1 cellular context compared by ENCODE assay signal in the genomic region with DNA sequence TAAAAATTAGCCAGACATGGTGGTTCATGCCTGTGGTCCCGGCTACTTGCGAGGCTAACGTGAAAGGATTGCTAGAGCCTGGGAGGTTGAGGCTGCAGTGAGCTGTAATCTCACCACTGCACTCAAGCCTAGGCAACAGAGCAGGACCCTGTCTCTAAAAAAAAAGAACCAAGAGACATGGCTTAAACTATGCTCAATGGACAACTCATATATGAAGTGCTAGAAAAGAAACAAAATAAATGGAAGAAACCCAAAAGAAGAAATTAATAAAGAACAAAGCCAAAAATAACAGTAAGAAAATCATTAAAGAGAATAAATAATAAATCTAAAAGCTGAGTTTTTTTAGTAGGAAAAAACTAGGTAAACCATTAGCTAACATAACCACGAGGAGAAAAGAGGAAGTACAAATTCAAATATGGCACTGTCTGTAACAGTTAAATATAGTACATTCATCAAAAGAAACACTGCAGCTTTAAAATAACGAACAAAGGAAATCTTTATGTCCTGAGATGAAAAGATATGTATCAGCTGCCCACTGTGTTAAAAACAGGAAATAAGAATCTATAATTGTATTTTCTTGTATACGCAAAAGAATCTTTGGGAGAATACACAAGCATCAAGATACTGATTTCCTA.
TF ChIP-seq lines count a peak whose summit lies in the region.

No MANE protein-coding gene starts in this region.

TF ChIP-seq in GM12878, 131 proteins besides CTCF, POLR2A, EP300 and RAD21 (continued from another document):
- TF ChIP-seq ATF2 (IDR thresholded peaks at IDR 0.05; ENCODE audit: low read length) (peak; percentile 16; the same call in 1 of the 2 replicates), IKZF2 (IDR thresholded peaks at IDR 0.05) (peak; percentile 14 to 33; a peak in 2 of 4 replicates), SRF (IDR thresholded peaks at IDR 0.05; ENCODE audit: low read depth in 2 of 2, low read length in 2 of 2) (no peak), EED (IDR thresholded peaks at IDR 0.05; ENCODE audit: low read depth) (no peak), RUNX3 (IDR thresholded peaks at IDR 0.05; ENCODE audit: low read length) (peak; percentile 31; the same call in 1 of the 2 replicates), RB1 (IDR thresholded peaks at IDR 0.05; ENCODE audit: borderline replicate concordance) (no peak), BCL11A (IDR thresholded peaks at IDR 0.05; ENCODE audit: low read depth, low read length) (no peak), MEF2B (IDR thresholded peaks at IDR 0.05; ENCODE audit: partially characterized antibody, poor library complexity, severe bottlenecking) (peak; percentile 89), RAD51 (IDR thresholded peaks at IDR 0.05) (peak; percentile 29; the same call in 1 of the 2 replicates), TCF7 (IDR thresholded peaks at IDR 0.05; ENCODE audit: borderline replicate concordance) (0 out of 2 replicates have a peak, but pooled peaks have one; percentile 27), PAX5 (IDR thresholded peaks at IDR 0.05; ENCODE audit: borderline replicate concordance, low read depth, low read length) (no peak), ATF7 (IDR thresholded peaks at IDR 0.05; ENCODE audit: low read depth) (peak; percentile 74), NFIC (IDR thresholded peaks at IDR 0.05; ENCODE audit: low read depth, low read length) (peak; percentile 63)
- TF ChIP-seq, protein P1, sequence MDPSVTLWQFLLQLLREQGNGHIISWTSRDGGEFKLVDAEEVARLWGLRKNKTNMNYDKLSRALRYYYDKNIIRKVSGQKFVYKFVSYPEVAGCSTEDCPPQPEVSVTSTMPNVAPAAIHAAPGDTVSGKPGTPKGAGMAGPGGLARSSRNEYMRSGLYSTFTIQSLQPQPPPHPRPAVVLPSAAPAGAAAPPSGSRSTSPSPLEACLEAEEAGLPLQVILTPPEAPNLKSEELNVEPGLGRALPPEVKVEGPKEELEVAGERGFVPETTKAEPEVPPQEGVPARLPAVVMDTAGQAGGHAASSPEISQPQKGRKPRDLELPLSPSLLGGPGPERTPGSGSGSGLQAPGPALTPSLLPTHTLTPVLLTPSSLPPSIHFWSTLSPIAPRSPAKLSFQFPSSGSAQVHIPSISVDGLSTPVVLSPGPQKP (IDR thresholded peaks at IDR 0.05; ENCODE audit: low read depth, low read length): peak; percentile 22; the same call in 1 of the 2 replicates
- TF ChIP-seq, protein P2, sequence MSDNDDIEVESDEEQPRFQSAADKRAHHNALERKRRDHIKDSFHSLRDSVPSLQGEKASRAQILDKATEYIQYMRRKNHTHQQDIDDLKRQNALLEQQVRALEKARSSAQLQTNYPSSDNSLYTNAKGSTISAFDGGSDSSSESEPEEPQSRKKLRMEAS (IDR thresholded peaks at IDR 0.05; ENCODE audit: low read depth, low read length): no peak
- TF ChIP-seq, protein P3, sequence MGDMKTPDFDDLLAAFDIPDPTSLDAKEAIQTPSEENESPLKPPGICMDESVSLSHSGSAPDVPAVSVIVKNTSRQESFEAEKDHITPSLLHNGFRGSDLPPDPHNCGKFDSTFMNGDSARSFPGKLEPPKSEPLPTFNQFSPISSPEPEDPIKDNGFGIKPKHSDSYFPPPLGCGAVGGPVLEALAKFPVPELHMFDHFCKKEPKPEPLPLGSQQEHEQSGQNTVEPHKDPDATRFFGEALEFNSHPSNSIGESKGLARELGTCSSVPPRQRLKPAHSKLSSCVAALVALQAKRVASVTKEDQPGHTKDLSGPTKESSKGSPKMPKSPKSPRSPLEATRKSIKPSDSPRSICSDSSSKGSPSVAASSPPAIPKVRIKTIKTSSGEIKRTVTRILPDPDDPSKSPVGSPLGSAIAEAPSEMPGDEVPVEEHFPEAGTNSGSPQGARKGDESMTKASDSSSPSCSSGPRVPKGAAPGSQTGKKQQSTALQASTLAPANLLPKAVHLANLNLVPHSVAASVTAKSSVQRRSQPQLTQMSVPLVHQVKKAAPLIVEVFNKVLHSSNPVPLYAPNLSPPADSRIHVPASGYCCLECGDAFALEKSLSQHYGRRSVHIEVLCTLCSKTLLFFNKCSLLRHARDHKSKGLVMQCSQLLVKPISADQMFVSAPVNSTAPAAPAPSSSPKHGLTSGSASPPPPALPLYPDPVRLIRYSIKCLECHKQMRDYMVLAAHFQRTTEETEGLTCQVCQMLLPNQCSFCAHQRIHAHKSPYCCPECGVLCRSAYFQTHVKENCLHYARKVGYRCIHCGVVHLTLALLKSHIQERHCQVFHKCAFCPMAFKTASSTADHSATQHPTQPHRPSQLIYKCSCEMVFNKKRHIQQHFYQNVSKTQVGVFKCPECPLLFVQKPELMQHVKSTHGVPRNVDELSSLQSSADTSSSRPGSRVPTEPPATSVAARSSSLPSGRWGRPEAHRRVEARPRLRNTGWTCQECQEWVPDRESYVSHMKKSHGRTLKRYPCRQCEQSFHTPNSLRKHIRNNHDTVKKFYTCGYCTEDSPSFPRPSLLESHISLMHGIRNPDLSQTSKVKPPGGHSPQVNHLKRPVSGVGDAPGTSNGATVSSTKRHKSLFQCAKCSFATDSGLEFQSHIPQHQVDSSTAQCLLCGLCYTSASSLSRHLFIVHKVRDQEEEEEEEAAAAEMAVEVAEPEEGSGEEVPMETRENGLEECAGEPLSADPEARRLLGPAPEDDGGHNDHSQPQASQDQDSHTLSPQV (IDR thresholded peaks at IDR 0.05): peak; percentile 83; the same call in 1 of the 2 replicates
